8 cellular contexts compared by ENCODE assay signal in the genomic region with DNA sequence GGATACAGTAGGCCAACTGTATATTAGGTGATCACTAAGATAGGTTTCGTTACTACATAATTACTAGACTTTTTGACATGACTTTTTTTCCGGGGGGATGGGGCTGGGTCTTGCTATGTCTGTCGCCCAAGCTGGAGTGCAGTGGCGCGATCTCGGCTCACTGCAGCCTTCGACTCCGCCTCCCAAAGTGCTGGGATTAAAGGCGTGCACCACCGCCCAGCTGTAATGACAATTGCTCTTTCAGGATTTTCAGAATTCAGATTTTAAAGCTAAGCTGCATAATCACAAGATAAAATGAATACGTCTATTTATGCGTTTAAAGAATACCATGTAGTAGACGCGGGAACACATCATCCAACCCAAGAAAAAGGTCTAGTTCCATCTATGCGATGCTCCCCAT. TPM values are rescaled to one million over a fixed set of nuclear protein-coding genes. Genes with fewer than 3 reads are reported as not detected.
DNase-seq lines count a peak whose midpoint lies in the region; ATAC-seq and TF ChIP-seq lines count a peak whose summit lies in the region.

No MANE protein-coding gene starts in this region.

- peak overlapping the region; percentile 94 for H3K9ac ChIP-seq in OCI-LY1 (ENCODE audit: low read length)

- TF ChIP-seq CTCF in Calu3 (IDR thresholded peaks at IDR 0.05; ENCODE audit: unreplicated experiment) (no peak), OCI-LY1 (IDR thresholded peaks at IDR 0.05; ENCODE audit: low read length) (no peak), dorsolateral prefrontal cortex (IDR thresholded peaks at IDR 0.05 in 54 of 56, conservative IDR thresholded peaks at IDR 0.05 in 2 of 56; ENCODE audit: low read depth in 1 of 56, partially characterized antibody in 56 of 56) (no peak)

- peak overlapping the region; percentile 98 for H3K27ac Mint-ChIP-seq in Calu3 (ENCODE audit: unreplicated experiment)
- H3K27ac Mint-ChIP-seq in natural killer cell treated with Interleukin-12 subunit alpha and Interleukin-12 subunit beta and Interleukin-15 and Interleukin-18, amount 100 ng/mL, for 72 hours, result peak overlapping the region; percentile 96 to 100

- CTCF ChIA-PET in Calu3 (lab: Charles Lee), result no interaction called here

- peaks cover 69% of the 10 kb centered on the region for H3K36me3 ChIP-seq in OCI-LY1 (ENCODE audit: insufficient read depth, low read length)

- H3K27me3 Mint-ChIP-seq in Calu3 (ENCODE audit: unreplicated experiment), result no peaks in the 10 kb centered on the region
- no peaks in the 10 kb centered on the region for H3K27me3 Mint-ChIP-seq in natural killer cell treated with Interleukin-12 subunit alpha and Interleukin-12 subunit beta and Interleukin-15 and Interleukin-18, amount 100 ng/mL, for 72 hours

- intact Hi-C loops in Calu3 (cut with micrococcal nuclease; ENCODE audit: unreplicated experiment), result no loop called here
- intact Hi-C loops in dorsolateral prefrontal cortex (cut with DNase I), result loop anchor here (2.0 kb wide), 2 partner anchors 13 to 59 kb away; partner anchors contain the start of gene GTPBP4 (in 2 of the 2)

- no peaks in the 10 kb centered on the region for H3K9me3 ChIP-seq in OCI-LY1 (ENCODE audit: low read length)

- H3K27ac ChIP-seq in OCI-LY1 (ENCODE audit: low read depth, low read length, poor library complexity, severe bottlenecking) (peak overlapping the region; percentile 94), dorsolateral prefrontal cortex (peak overlapping the region; percentile 94 to 100 (median 100))

- peaks cover 8% of the 10 kb centered on the region; the same call in 1 of the 2 replicates for H3F3A ChIP-seq in OCI-LY1 (ENCODE audit: insufficient read depth, low read length)

- no peaks in the 10 kb centered on the region for H3K27me3 ChIP-seq in OCI-LY1 (ENCODE audit: insufficient read depth, low read length)
- H3K27me3 ChIP-seq in dorsolateral prefrontal cortex, result no peaks in the 10 kb centered on the region

- peak; percentile 11 for DNase-seq in Calu3
- no peak for DNase-seq in dorsolateral prefrontal cortex
- no peak for DNase-seq in natural killer cell treated with Interleukin-12 subunit alpha and Interleukin-12 subunit beta and Interleukin-15 and Interleukin-18, amount 100 ng/mL, for 72 hours (ENCODE audit: low spot score)
- no peak for DNase-seq in NCI-H2107 treated with DMSO at 0.1 percent for 48 hours (lab: John Stamatoyannopoulos, UW; ENCODE audit: unreplicated experiment)
- DNase-seq in HCEC 1CT, result no peak
- DNase-seq in glomerular visceral epithelial cell (ENCODE audit: extremely low spot score), result no peak

- H3K4me2 ChIP-seq in OCI-LY1 (ENCODE audit: low read length), result peak overlapping the region; percentile 82

- H3K4me3 ChIP-seq in OCI-LY1 (ENCODE audit: low read depth, low read length, poor library complexity, severe bottlenecking), result peak overlapping the region; percentile 95
- peak overlapping the region; percentile 64 to 99 (median 91) for H3K4me3 ChIP-seq in dorsolateral prefrontal cortex

- H3K4me1 ChIP-seq in OCI-LY1 (ENCODE audit: insufficient read depth, low read length, severe bottlenecking), result peaks cover 53% of the 10 kb centered on the region

- H3K36me3 Mint-ChIP-seq in Calu3 (ENCODE audit: insufficient read depth, unreplicated experiment), result peaks cover 78% of the 10 kb centered on the region
- H3K36me3 Mint-ChIP-seq in natural killer cell treated with Interleukin-12 subunit alpha and Interleukin-12 subunit beta and Interleukin-15 and Interleukin-18, amount 100 ng/mL, for 72 hours, result peaks cover 30% of the 10 kb centered on the region

- H2AFZ ChIP-seq in OCI-LY1 (ENCODE audit: low read length), result no peak overlapping the region

- H4K20me1 ChIP-seq in OCI-LY1 (ENCODE audit: insufficient read depth, low read length), result no peaks in the 10 kb centered on the region

- H3K79me2 ChIP-seq in OCI-LY1 (ENCODE audit: insufficient read depth, low read length), result peaks cover 40% of the 10 kb centered on the region

- peak overlapping the region; percentile 83 for H3K4me3 Mint-ChIP-seq in Calu3 (ENCODE audit: low read depth, unreplicated experiment)
- peak overlapping the region; percentile 99 for H3K4me3 Mint-ChIP-seq in natural killer cell treated with Interleukin-12 subunit alpha and Interleukin-12 subunit beta and Interleukin-15 and Interleukin-18, amount 100 ng/mL, for 72 hours

- no peak for ATAC-seq in natural killer cell treated with Interleukin-12 subunit alpha and Interleukin-12 subunit beta and Interleukin-15 and Interleukin-18, amount 100 ng/mL, for 72 hours
- no peak for ATAC-seq in HG03097 (IDR thresholded peaks at IDR 0.05; ENCODE audit: low FRiP score, unreplicated experiment)

- peaks cover 34% of the 10 kb centered on the region for H3K4me1 Mint-ChIP-seq in Calu3 (ENCODE audit: low read depth, unreplicated experiment)
- peaks cover 44 to 48% of the 10 kb centered on the region in 2 donors for H3K4me1 Mint-ChIP-seq in natural killer cell treated with Interleukin-12 subunit alpha and Interleukin-12 subunit beta and Interleukin-15 and Interleukin-18, amount 100 ng/mL, for 72 hours (ENCODE audit: low read depth in 2 of 2)

- H3K9me3 Mint-ChIP-seq in Calu3 (ENCODE audit: low read depth, unreplicated experiment), result no peaks in the 10 kb centered on the region
- H3K9me3 Mint-ChIP-seq in natural killer cell treated with Interleukin-12 subunit alpha and Interleukin-12 subunit beta and Interleukin-15 and Interleukin-18, amount 100 ng/mL, for 72 hours, result no peaks in the 10 kb centered on the region

- H3K9me2 ChIP-seq in OCI-LY1 (ENCODE audit: low read depth, low read length), result no peaks in the 10 kb centered on the region

- BruUV-seq in Calu3 (replicated peaks; lab: Mats Ljungman, UMichigan), result no TSS peak

RNA-seq across cellular contexts. Expression of gene IDI1, which starts 1.0 kb away (rescaled TPM):
- total RNA-seq in Calu3 (2022) (101 and 108 TPM in 2 replicates), dorsolateral prefrontal cortex (100 to 1,000 TPM in 1 of 120 experiments, 10 to 100 TPM in 119; 35.1 to 115 (median 59.2) TPM)
- total RNA-seq in natural killer cell treated with Interleukin-12 subunit alpha and Interleukin-12 subunit beta and Interleukin-15 and Interleukin-18, amount 100 ng/mL, for 72 hours, result 100 to 1,000 TPM in 1 of 2 donors, 10 to 100 TPM in 1; 85.7 to 140 TPM

RNA-seq across cellular contexts. Expression of gene WDR37, which starts 8.2 kb away (rescaled TPM):
- total RNA-seq in Calu3 (2022), result 16.1 and 17.8 TPM in 2 replicates
- total RNA-seq in dorsolateral prefrontal cortex, result 100 to 1,000 TPM in 2 of 120 experiments, 10 to 100 TPM in 118; 39.0 to 104 (median 78.6) TPM
- total RNA-seq in natural killer cell treated with Interleukin-12 subunit alpha and Interleukin-12 subunit beta and Interleukin-15 and Interleukin-18, amount 100 ng/mL, for 72 hours, result 10 to 100 TPM; 31.8 to 37.6 TPM

RNA-seq across cellular contexts. Expression of gene IDI2, which starts 22.3 kb away (rescaled TPM):
- total RNA-seq in Calu3 (2022) (not detected in 2 replicates), dorsolateral prefrontal cortex (under 1 TPM in 1 of 120 experiments, not detected in 119; 0.75 TPM)
- total RNA-seq in natural killer cell treated with Interleukin-12 subunit alpha and Interleukin-12 subunit beta and Interleukin-15 and Interleukin-18, amount 100 ng/mL, for 72 hours, result not detected

RNA-seq across cellular contexts. Expression of gene GTPBP4, which starts 59.7 kb away (rescaled TPM):
- total RNA-seq in Calu3 (2022) (123 and 128 TPM in 2 replicates), dorsolateral prefrontal cortex (10 to 100 TPM; 20.9 to 41.8 (median 31.2) TPM)
- 100 to 1,000 TPM; 123 to 160 TPM for total RNA-seq in natural killer cell treated with Interleukin-12 subunit alpha and Interleukin-12 subunit beta and Interleukin-15 and Interleukin-18, amount 100 ng/mL, for 72 hours
